Comparison of ENCODE assay signal across 11 cellular contexts in the genomic region with DNA sequence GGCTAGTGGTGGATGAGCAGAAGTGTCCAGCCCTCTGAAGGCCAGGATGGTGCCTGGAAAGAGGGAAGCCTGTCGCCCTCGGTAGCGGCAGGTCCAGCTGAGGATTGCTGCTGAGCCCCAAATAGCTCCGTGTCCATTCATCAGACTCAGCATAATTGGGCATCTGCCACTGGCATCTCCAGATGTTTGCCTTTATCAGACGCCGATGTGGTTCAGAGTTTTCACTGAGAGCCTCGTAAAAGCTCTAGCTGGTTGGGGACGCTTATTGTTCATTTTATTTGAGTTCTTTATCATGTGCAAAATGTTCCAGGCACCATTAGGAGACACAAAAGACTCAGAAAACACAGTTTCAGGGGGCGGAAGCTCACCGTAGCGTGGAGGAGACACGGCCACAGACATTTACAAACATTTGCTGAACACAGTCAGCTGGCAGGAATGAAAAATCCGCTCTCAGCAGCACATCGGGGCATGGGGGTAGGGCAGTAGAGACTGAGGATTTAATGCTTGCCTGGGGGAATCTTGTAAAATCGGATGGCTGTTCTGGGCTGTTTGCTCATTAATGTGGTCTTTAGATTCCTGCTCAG. TPM values are rescaled to one million over a fixed set of nuclear protein-coding genes. Genes with fewer than 3 reads are reported as not detected.
A peak's percentile ranks its signal among the peaks of the same experiment; 100 is the strongest.
DNase-seq lines count a peak whose midpoint lies in the region; ATAC-seq, FAIRE-seq and TF ChIP-seq lines count a peak whose summit lies in the region.
"Had no signal": no experiment of that assay in that cellular context is flagged by ENCODE, and none has a peak within 500 bp of the region (broad histone marks: within the 10 kb centered on the region; RNA-seq: fewer than 3 reads in every experiment).

No MANE protein-coding gene starts in this region.

- H3K9me2 ChIP-seq in Loucy (replicated peaks; ENCODE audit: low read depth, low read length), result no peaks in the 10 kb centered on the region

- in situ Hi-C loops in K562 (cut with MboI), result no loop called here

- no peak overlapping the region for H3K27ac ChIP-seq in K562 (ENCODE audit: extremely low read depth, low read depth, low read length)
- H3K27ac ChIP-seq: neutrophil had no signal

- H3K4me2 ChIP-seq in Loucy (ENCODE audit: low read depth, low read length, poor library complexity, severe bottlenecking) (peak overlapping the region; percentile 62), K562 (ENCODE audit: insufficient read depth, low read length) (no peak overlapping the region)

- TF ChIP-seq POLR2A in K562 (conservative IDR thresholded peaks at IDR 0.05), result no peak

- ATAC-seq in K562 (no peak), HG03159 (IDR thresholded peaks at IDR 0.05; ENCODE audit: unreplicated experiment) (no peak)

- DNase-seq in AG09309 (ENCODE audit: low read depth) (peak; percentile 40), K562 (ENCODE audit: extremely low read depth in 1 of 4, low spot score in 3 of 4) (no peak), HuH-7 (ENCODE audit: low spot score) (no peak), amniotic stem cell (lab: John Stamatoyannopoulos, UW) (no peak)
- no peak for DNase-seq in stimulated activated naive CD4-positive, alpha-beta T cell treated with Interleukin-2 at 50 U/mL for 16 hours (lab: John Stamatoyannopoulos, UW)
- DNase-seq: activated CD4-positive, CD25-positive, alpha-beta regulatory T cell; hippocampal formation had no signal

- CTCF ChIA-PET in K562 (lab: Yijun Ruan, JAX; ENCODE audit: low intra/inter-chr PET ratio), result no interaction called here

- POLR2A ChIA-PET in K562 (lab: Yijun Ruan, JAX), result interaction anchor here (0.7 to 1.7 kb wide), 4 partner anchors 10 to 85 kb away, joined by 3 to 6 read pairs (median 4); no protein-coding TSS in a partner anchor

- no peaks in the 10 kb centered on the region for H3F3A ChIP-seq in Loucy (ENCODE audit: low read depth)

- no peaks in the 10 kb centered on the region for H3K9me1 ChIP-seq in K562 (ENCODE audit: control insufficient read depth, insufficient read depth, low read length)

- intact Hi-C loops in K562 (cut with micrococcal nuclease), result no loop called here

- H4K20me1 ChIP-seq in Loucy (ENCODE audit: insufficient read depth, low read length, poor library complexity, severe bottlenecking) (no peaks in the 10 kb centered on the region), K562 (replicated peaks; ENCODE audit: control insufficient read depth, insufficient read depth, low read length) (no peaks in the 10 kb centered on the region)

- no TSS peak for BruUV-seq in K562 (replicated peaks; lab: Mats Ljungman, UMichigan)

- H2AFZ ChIP-seq in Loucy (ENCODE audit: low read length) (peak overlapping the region; percentile 84), K562 (ENCODE audit: low read depth, low read length) (no peak overlapping the region)

- H3K9ac ChIP-seq in Loucy (ENCODE audit: low read depth, low read length, poor library complexity, severe bottlenecking) (peak overlapping the region; percentile 25), K562 (ENCODE audit: insufficient read depth in 1 of 2, low read depth in 2 of 2, low read length in 2 of 2) (no peak overlapping the region), mucosa of stomach (ENCODE audit: low read length) (peak overlapping the region; percentile 56)

- no peaks in the 10 kb centered on the region for H3K9me3 ChIP-seq in Loucy (ENCODE audit: insufficient read depth, low read depth, low read length)
- H3K9me3 ChIP-seq in K562 (replicated peaks; ENCODE audit: control insufficient read depth, insufficient read depth, low read depth, low read length), result no peaks in the 10 kb centered on the region
- H3K9me3 ChIP-seq in mucosa of stomach (ENCODE audit: control insufficient read depth, low read length), result no peaks in the 10 kb centered on the region
- H3K9me3 ChIP-seq: neutrophil had no signal

- H3K4me1 ChIP-seq in Loucy (ENCODE audit: insufficient read depth, low read length, poor library complexity, severe bottlenecking), result peaks cover 18% of the 10 kb centered on the region
- 0 out of 5 replicates have a peak, but pooled peaks cover 0 to 5% of the 10 kb centered on the region in 2 experiments for H3K4me1 ChIP-seq in K562 (replicated peaks in 1 of 2; ENCODE audit: control insufficient read depth in 2 of 2, insufficient read depth in 2 of 2, low read length in 2 of 2)
- peaks cover 7% of the 10 kb centered on the region for H3K4me1 ChIP-seq in mucosa of stomach (ENCODE audit: control insufficient read depth, insufficient read depth, low read length)

- H3K27me3 ChIP-seq in Loucy (ENCODE audit: insufficient read depth, low read length, poor library complexity, severe bottlenecking) (no peaks in the 10 kb centered on the region), K562 (ENCODE audit: control insufficient read depth in 2 of 2, insufficient read depth in 2 of 2, low read length in 2 of 2) (peaks cover 23 to 72% of the 10 kb centered on the region in 2 experiments), mucosa of stomach (ENCODE audit: control insufficient read depth, insufficient read depth, low read length) (peaks cover 7% of the 10 kb centered on the region)

- WGBS in K562 (ENCODE audit: insufficient coverage, low coverage, missing lambda C conversion rate), result under 1% methylated on average over 15 of the region's 15 CpGs

- H3K36me3 ChIP-seq in Loucy (ENCODE audit: insufficient read depth, low read length) (no peaks in the 10 kb centered on the region), K562 (ENCODE audit: control insufficient read depth, insufficient read depth, low read length) (no peaks in the 10 kb centered on the region), mucosa of stomach (ENCODE audit: control insufficient read depth, insufficient read depth, low read length) (no peaks in the 10 kb centered on the region)
- H3K36me3 ChIP-seq: neutrophil had no signal

- TF ChIP-seq CTCF in AG09309 (IDR thresholded peaks at IDR 0.05; ENCODE audit: control insufficient read depth, insufficient read depth, low read depth, low read length, missing control alignments), result no peak
- TF ChIP-seq CTCF in Loucy (conservative IDR thresholded peaks at IDR 0.05; ENCODE audit: low read length), result no peak
- no peak for TF ChIP-seq CTCF in K562 (IDR thresholded peaks at IDR 0.05 in 2 of 3, conservative IDR thresholded peaks at IDR 0.05 in 1 of 3; ENCODE audit: insufficient read depth in 2 of 3, low read depth in 1 of 3, low read length in 3 of 3)

- H3K4me3 ChIP-seq in AG09309 (ENCODE audit: control insufficient read depth, low read depth, low read length) (peak overlapping the region; percentile 25), Loucy (ENCODE audit: low read length, poor library complexity, severe bottlenecking) (peak overlapping the region; percentile 47), K562 (no peak overlapping the region), mucosa of stomach (ENCODE audit: low read length) (no peak overlapping the region)

- no peak for TF ChIP-seq RAD21 in K562 (CRISPR knock-in tag; conservative IDR thresholded peaks at IDR 0.05 in 1 of 2, IDR thresholded peaks at IDR 0.05 in 1 of 2)

- no peaks in the 10 kb centered on the region for H3K79me2 ChIP-seq in Loucy (ENCODE audit: insufficient read depth, low read length)
- no peaks in the 10 kb centered on the region for H3K79me2 ChIP-seq in K562 (ENCODE audit: control insufficient read depth, insufficient read depth, low read length)

- FAIRE-seq in K562 (lab: Jason Lieb, UNC), result peak; percentile 35

- TF ChIP-seq EP300 in K562 (IDR thresholded peaks at IDR 0.05; ENCODE audit: low read length), result no peak

TF ChIP-seq in K562, 482 proteins besides CTCF, POLR2A, EP300 and RAD21 (continues in another document):
- TF ChIP-seq ZNF253 (CRISPR knock-in tag; conservative IDR thresholded peaks at IDR 0.05) (no peak), NR4A1 (CRISPR knock-in tag; IDR thresholded peaks at IDR 0.05) (no peak), NR4A1 (tag; IDR thresholded peaks at IDR 0.05) (no peak), ZNF584 (CRISPR knock-in tag; IDR thresholded peaks at IDR 0.05; ENCODE audit: low read depth) (no peak), HDAC1 (IDR thresholded peaks at IDR 0.05) (no peak), STAT5B (CRISPR knock-in tag; IDR thresholded peaks at IDR 0.05) (no peak), C11orf30 (IDR thresholded peaks at IDR 0.05; ENCODE audit: low read depth) (peak; percentile 24; the same call in 1 of the 2 replicates), TCF7L2 (IDR thresholded peaks at IDR 0.05; ENCODE audit: low read depth, low read length) (no peak)

RNA-seq across cellular contexts. Expression of a gene that starts 41.8 kb away (rescaled TPM):
- 1.3 TPM in 2 replicates for total RNA-seq in K562 (2011; cell fraction: chromatin; rRNA removed; ENCODE audit: low replicate concordance)
- total RNA-seq in K562 (2011; cell fraction: nucleolus; rRNA removed), result 1.0 and 1.4 TPM in 2 replicates
- total RNA-seq in K562 (2011; cell fraction: nucleoplasm; rRNA removed), result 0.81 and 1.8 TPM in 2 replicates
- total RNA-seq in K562 (2014; rRNA removed), result 0.64 and 1.2 TPM in 2 replicates
- 0.11 TPM in 1 of 2 replicates, not detected in the other for total RNA-seq in K562 (2014; rRNA removed; fragmentation: Illumina TruSeq; extraction: Trizol)
- total RNA-seq in K562 (2015; rRNA removed; fragmentation: Illumina TruSeq; extraction: Trizol), result 0.23 and 0.72 TPM in 2 replicates
- 0.94 and 1.2 TPM in 2 replicates for total RNA-seq in K562 (2021)
- polyA plus RNA-seq in K562 (2011; rRNA removed), result 0.12 and 0.18 TPM in 2 replicates
- polyA plus RNA-seq in K562 (2011; cell fraction: cytosol; rRNA removed), result 0.07 and 0.33 TPM in 2 replicates
- polyA plus RNA-seq in K562 (2011; cell fraction: nucleus; rRNA removed), result 0.50 and 0.63 TPM in 2 replicates
- 0.94 and 3.7 TPM in 2 replicates for polyA plus RNA-seq in K562 (2012)
- polyA plus RNA-seq in K562 (2014; fragmentation: Illumina TruSeq; extraction: Trizol), result 0.12 and 1.00 TPM in 2 replicates
- under 1 TPM; 0.03 to 0.08 TPM for polyA plus RNA-seq in K562 (2014; fragmentation: Nextera tagmentation; extraction: Ambion mirVana)
- 0.19 and 0.42 TPM in 2 replicates for polyA plus RNA-seq in K562 (2014; rRNA removed)
- polyA minus RNA-seq in K562 (2011; rRNA and poly(A)+ RNA removed), result not detected in 2 replicates
- polyA minus RNA-seq in K562 (2011; cell fraction: cytosol; rRNA and poly(A)+ RNA removed), result 0.19 TPM in 1 of 2 replicates, not detected in the other
- polyA minus RNA-seq in K562 (2011; cell fraction: nucleus; rRNA and poly(A)+ RNA removed), result 0.40 TPM in 1 of 2 replicates, not detected in the other

Comparison
In these comparisons a context has a peak if more than half of its experiments do, and no peak if none do; other contexts are left out.
1. H3K4me3 ChIP-seq: peak in AG09309 (single experiment) and Loucy (single experiment); none in K562 (single experiment) and mucosa of stomach (single experiment).
2. H3K9ac ChIP-seq: peak in Loucy (single experiment) and mucosa of stomach (single experiment); none in K562 (0 of 2).